ENCODE assay signal across 8 cellular contexts in genomic region chr10:13161267-13162012, GRCh38. TPM values are rescaled to one million over a fixed set of nuclear protein-coding genes. Genes with fewer than 3 reads are reported as not detected.
DNase-seq lines count a peak whose midpoint lies in the region; ATAC-seq and TF ChIP-seq lines count a peak whose summit lies in the region.

Gene MCM10 (plus strand): TSS chr10:13161558. CDS start chr10:13164203, 2,645 bp downstream.

- H3K14ac ChIP-seq in IMR-90 (replicated peaks; ENCODE audit: low read depth, low read length): peak within 1 kb of the TSS; percentile 99

- dilution Hi-C loops in IMR-90 (cut with HindIII; ENCODE audit: low sequenced_read_pairs, unreplicated experiment): no loop called here

- peak within 1 kb of the TSS; percentile 93 for H3K56ac ChIP-seq in IMR-90 (ENCODE audit: extremely low read depth, insufficient read depth, low read length)

- no peak for TF ChIP-seq POLR2A in IMR-90 (IDR thresholded peaks at IDR 0.05; ENCODE audit: low read depth, low read length)

- peak within 1 kb of the TSS; percentile 89 for H2BK120ac ChIP-seq in IMR-90 (ENCODE audit: low read depth, low read length)

- CTCF ChIA-PET in IMR-90 (lab: Yijun Ruan, JAX) (interaction anchor here (0.5 to 0.8 kb wide), 2 partner anchors 9 to 999 kb away, joined by 3 to 6 read pairs; no protein-coding TSS in a partner anchor), OCI-LY7 (lab: Charles Lee; ENCODE audit: unreplicated experiment) (interaction anchor here (0.6 to 0.8 kb wide), 2 partner anchors 9 to 141 kb away, joined by 3 read pairs; no protein-coding TSS in a partner anchor)

- H3K27me3 ChIP-seq in IMR-90 (ENCODE audit: control insufficient read depth, insufficient read depth, low read length): no peaks in the 10 kb centered on the region

- H3K23ac ChIP-seq in IMR-90 (ENCODE audit: low read depth, low read length): peak within 1 kb of the TSS; percentile 92

- H3K4me3 ChIP-seq in IMR-90 (ENCODE audit: insufficient read depth, low read depth, low read length): peak within 1 kb of the TSS; percentile 50
- peak within 1 kb of the TSS; percentile 80 for H3K4me3 ChIP-seq in OCI-LY7 (ENCODE audit: low read depth, low read length, poor library complexity, severe bottlenecking)

- peak within 1 kb of the TSS; percentile 78; the same call in 1 of the 2 replicates for H2BK20ac ChIP-seq in IMR-90 (ENCODE audit: low read depth, low read length)

- H4K20me1 ChIP-seq in IMR-90 (ENCODE audit: insufficient read depth, low read length): no peaks in the 10 kb centered on the region
- H4K20me1 ChIP-seq in OCI-LY7 (ENCODE audit: insufficient read depth, low read length): peaks cover 3% of the 10 kb centered on the region; the same call in 1 of the 2 replicates

- H3K4me2 ChIP-seq in IMR-90 (ENCODE audit: low read depth, low read length): peak within 1 kb of the TSS; percentile 86
- H3K4me2 ChIP-seq in OCI-LY7 (ENCODE audit: low read length): peak within 1 kb of the TSS; percentile 89

- peak within 1 kb of the TSS; percentile 39; the same call in 1 of the 2 replicates for H3K27ac ChIP-seq in IMR-90 (ENCODE audit: insufficient read depth, low read length)
- peak within 1 kb of the TSS; percentile 24 for H3K27ac ChIP-seq in OCI-LY7 (ENCODE audit: low read depth, low read length, poor library complexity, severe bottlenecking)
- H3K27ac ChIP-seq in epithelial cell of prostate: no peak within 1 kb of the TSS

- H2AK5ac ChIP-seq in IMR-90 (ENCODE audit: low read depth, low read length): no peak within 1 kb of the TSS; the same call in 1 of the 2 replicates

- TF ChIP-seq CTCF in IMR-90 (conservative IDR thresholded peaks at IDR 0.05; ENCODE audit: low read depth, low read length) (peak; percentile 95), OCI-LY7 (conservative IDR thresholded peaks at IDR 0.05; ENCODE audit: low read length) (peak; percentile 90)

- peak within 1 kb of the TSS; percentile 47; the same call in 1 of the 2 replicates for H4K5ac ChIP-seq in IMR-90 (ENCODE audit: low read depth, low read length)

- H3K18ac ChIP-seq in IMR-90 (ENCODE audit: low read depth, low read length): no peak within 1 kb of the TSS

- H3K9ac ChIP-seq in IMR-90 (ENCODE audit: low read depth, low read length): peak within 1 kb of the TSS; percentile 79

- peak; percentile 97 for ATAC-seq in GM21528 (IDR thresholded peaks at IDR 0.05; ENCODE audit: low FRiP score, unreplicated experiment)
- peak; percentile 100 for ATAC-seq in IMR-90 (ENCODE audit: low read depth)

- in situ Hi-C loops in IMR-90 (cut with MboI; ENCODE audit: low sequenced_read_pairs): no loop called here

- DNase-seq in DMS153 (lab: John Stamatoyannopoulos, UW) (peak; percentile 92), IMR-90 (peak; percentile 100), OCI-LY7 (ENCODE audit: low spot score) (peak; percentile 100), activated T-cell treated with anti-CD3 and anti-CD28 coated beads for 1 hour (ENCODE audit: low read depth) (peak; percentile 93), epithelial cell of prostate (ENCODE audit: low read depth, low spot score) (peak; percentile 95), mucosa of gallbladder (ENCODE audit: low spot score) (peak; percentile 98)
- DNase-seq in stimulated activated CD8-positive, alpha-beta memory T cell treated with anti-CD3 and anti-CD28 coated beads, Interleukin-4, amount 100 ng/mL, for 4 hours (ENCODE audit: low read depth in 2 of 2, low spot score in 1 of 2): peak; percentile 95

- no peaks in the 10 kb centered on the region; the same call in 1 of the 2 replicates for H3K9me1 ChIP-seq in IMR-90 (ENCODE audit: insufficient read depth, low read length)

- 0% methylated on average over 41 of the region's 59 CpGs; no CpG with 5 or more reads in 1 of the 2 experiments for WGBS in IMR-90 (ENCODE audit: extremely low coverage in 2 of 2, insufficient read length in 1 of 2), 2 experiments

- H3K4ac ChIP-seq in IMR-90 (ENCODE audit: low read depth, low read length): peak within 1 kb of the TSS; percentile 93

- H2AK9ac ChIP-seq in IMR-90 (replicated peaks; ENCODE audit: low read depth, low read length, poor library complexity): peak within 1 kb of the TSS; percentile 86

- H3K4me1 ChIP-seq in IMR-90 (ENCODE audit: control insufficient read depth, insufficient read depth, low read length) (no peaks in the 10 kb centered on the region; the same call in 1 of the 2 replicates), OCI-LY7 (ENCODE audit: insufficient read depth, low read length, poor library complexity, severe bottlenecking) (peaks cover 30% of the 10 kb centered on the region)

- H3K79me1 ChIP-seq in IMR-90 (ENCODE audit: low read depth in 1 of 2, low read length in 2 of 2): peaks cover 4 to 15% of the 10 kb centered on the region in 2 experiments; a peak in 3 of 4 replicates

- no peaks in the 10 kb centered on the region for H3K9me2 ChIP-seq in OCI-LY7 (ENCODE audit: insufficient read depth, low read length)

- H2BK15ac ChIP-seq in IMR-90 (ENCODE audit: low read depth, low read length): no peak within 1 kb of the TSS; the same call in 2 of the 3 replicates

- peak; percentile 78 for TF ChIP-seq RAD21 in IMR-90 (IDR thresholded peaks at IDR 0.05; ENCODE audit: low read length)

- H3K79me2 ChIP-seq in OCI-LY7 (ENCODE audit: insufficient read depth, low read depth, low read length): peaks cover 44% of the 10 kb centered on the region

- peak within 1 kb of the TSS; percentile 80; the same call in 1 of the 2 replicates for H4K91ac ChIP-seq in IMR-90 (ENCODE audit: insufficient read depth, low read depth, low read length)

- peak within 1 kb of the TSS; percentile 45 for H2BK5ac ChIP-seq in IMR-90 (ENCODE audit: low read depth, low read length, poor library complexity, severe bottlenecking)

- intact Hi-C loops in IMR-90 (cut with micrococcal nuclease): loop anchor here (1.0 kb wide), 2 partner anchors 116 to 141 kb away; no protein-coding TSS in a partner anchor
- intact Hi-C loops in OCI-LY7 (cut with micrococcal nuclease; ENCODE audit: unreplicated experiment): loop anchor here (1.0 to 2.0 kb wide), 3 partner anchors 141 to 279 kb away; no protein-coding TSS in a partner anchor

- no peaks in the 10 kb centered on the region for H3K9me3 ChIP-seq in IMR-90 (ENCODE audit: control insufficient read depth, insufficient read depth, low read length)
- H3K9me3 ChIP-seq in OCI-LY7 (ENCODE audit: low read length): no peaks in the 10 kb centered on the region

- POLR2A ChIA-PET in IMR-90 (lab: Charles Lee; ENCODE audit: unreplicated experiment): no interaction called here
- POLR2A ChIA-PET in OCI-LY7 (lab: Charles Lee): interaction anchor here (0.5 to 2.2 kb wide), 4 partner anchors 15 to 1933 kb away, joined by 3 to 6 read pairs (median 4); no protein-coding TSS in a partner anchor

- H2AFZ ChIP-seq in IMR-90 (replicated peaks; ENCODE audit: low read length, poor library complexity) (peak within 1 kb of the TSS; percentile 99), OCI-LY7 (ENCODE audit: low read length) (peak within 1 kb of the TSS; percentile 99)

- H4K8ac ChIP-seq in IMR-90 (ENCODE audit: low read depth in 2 of 2, low read length in 2 of 2): peak within 1 kb of the TSS; percentile 76 to 98

- no peaks in the 10 kb centered on the region for H3K36me3 ChIP-seq in IMR-90 (ENCODE audit: control insufficient read depth, insufficient read depth, low read length)
- peaks cover 30% of the 10 kb centered on the region for H3K36me3 ChIP-seq in OCI-LY7 (ENCODE audit: insufficient read depth, low read length)

- BruUV-seq in IMR-90 (replicated peaks; lab: Mats Ljungman, UMichigan): no TSS peak
- TSS peak; percentile 54 for BruUV-seq in OCI-LY7 (replicated peaks; lab: Mats Ljungman, UMichigan)

TF ChIP-seq in IMR-90, 13 proteins besides CTCF, POLR2A, EP300 and RAD21 (continues in another document):
- TF ChIP-seq MAZ (IDR thresholded peaks at IDR 0.05; ENCODE audit: borderline replicate concordance, low read depth, low read length) (peak; percentile 70), NFE2L2 (IDR thresholded peaks at IDR 0.05; ENCODE audit: low read depth, low read length) (no peak), RFX5 (IDR thresholded peaks at IDR 0.05; ENCODE audit: low read depth, low read length) (0 out of 2 replicates have a peak, but pooled peaks have one; percentile 49), CEBPB (IDR thresholded peaks at IDR 0.05; ENCODE audit: low read depth, low read length) (peak; percentile 24; the same call in 1 of the 2 replicates), BHLHE40 (IDR thresholded peaks at IDR 0.05; ENCODE audit: low read depth, low read length) (peak; percentile 87), FOS (IDR thresholded peaks at IDR 0.05; ENCODE audit: low read depth, low read length) (no peak), USF2 (IDR thresholded peaks at IDR 0.05; ENCODE audit: low read depth, low read length) (peak; percentile 55; the same call in 1 of the 2 replicates), ELK1 (IDR thresholded peaks at IDR 0.05; ENCODE audit: borderline replicate concordance, low read depth, low read length) (no peak), SMC3 (IDR thresholded peaks at IDR 0.05; ENCODE audit: low read depth, low read length) (peak; percentile 69), CHD1 (IDR thresholded peaks at IDR 0.05; ENCODE audit: low read depth, low read length) (no peak), MXI1 (IDR thresholded peaks at IDR 0.05; ENCODE audit: borderline replicate concordance, low read depth, low read length) (peak; percentile 90), MAFK (IDR thresholded peaks at IDR 0.05; ENCODE audit: low read depth, low read length) (no peak)

RNA-seq across cellular contexts. Expression of gene MCM10, which starts in this region (rescaled TPM):
- total RNA-seq in IMR-90 (2012; rRNA removed) (11.8 and 14.4 TPM in 2 replicates), OCI-LY7 (2022) (87.8 and 96.4 TPM in 2 replicates), mucosa of gallbladder (0.40 TPM)
- polyA plus RNA-seq in IMR-90 (2012; rRNA removed): 4.9 and 5.4 TPM in 2 replicates
- 0.69 and 1.3 TPM in 2 replicates for polyA plus RNA-seq in IMR-90 (2012; cell fraction: cytosol; rRNA removed)
- polyA plus RNA-seq in IMR-90 (2012; cell fraction: nucleus; rRNA removed; ENCODE audit: low replicate concordance): 1.1 and 3.5 TPM in 2 replicates
- total RNA-seq in OCI-LY7 (2014; rRNA removed; shearing (Covaris generic)): 56.9 and 63.9 TPM in 2 replicates

Comparison
In these comparisons a context has a peak if more than half of its experiments do, and no peak if none do; other contexts are left out.
1. Peak in DNase-seq in mucosa of gallbladder; RNA of the gene not detected or under 1 TPM.